10 cellular contexts compared by ENCODE assay signal in genomic region chr4:152784490-152785195, GRCh38. TPM values are rescaled to one million over a fixed set of nuclear protein-coding genes. Genes with fewer than 3 reads are reported as not detected.
DNase-seq lines count a peak whose midpoint lies in the region; ATAC-seq lines count a peak whose summit lies in the region.
"Had no signal": no experiment of that assay in that cellular context is flagged by ENCODE, and none has a peak within 500 bp of the region (broad histone marks: within the 10 kb centered on the region; RNA-seq: fewer than 3 reads in every experiment).

No MANE protein-coding gene starts in this region.

- H3K4me3 ChIP-seq in H7 (ENCODE audit: insufficient read depth, low read depth, low read length) = no peak overlapping the region
- H3K4me3 ChIP-seq: skin epidermis had no signal

- H3K27me3 ChIP-seq in H7 (ENCODE audit: control insufficient read depth, insufficient read depth, low read length) = no peaks in the 10 kb centered on the region

- ATAC-seq in GM19455 (IDR thresholded peaks at IDR 0.05; ENCODE audit: unreplicated experiment) = no peak
- ATAC-seq: activated CD8-positive, alpha-beta T cell treated with anti-CD3 and anti-CD28 coated beads for 36 hours had no signal

- no peaks in the 10 kb centered on the region for H3K36me3 ChIP-seq in H7 (replicated peaks; ENCODE audit: control insufficient read depth, insufficient read depth, low read length)

- DNase-seq in AG20443 (ENCODE audit: low spot score) (peak; percentile 53), H7 (peak; percentile 26), SK-MEL-5 (ENCODE audit: low read depth, low spot score) (peak; percentile 72), iPS-NIHi11 (ENCODE audit: low spot score) (peak; percentile 29), cerebellar nuclear complex (lab: John Stamatoyannopoulos, UW) (no peak), AML-193 (lab: John Stamatoyannopoulos, UW) (no peak)
- DNase-seq in activated CD4-positive, CD25-positive, alpha-beta regulatory T cell treated with anti-CD3 and anti-CD28 coated beads, Interleukin-2, amount 50 U/mL, for 72 hours = no peak
- DNase-seq: activated CD8-positive, alpha-beta T cell treated with anti-CD3 and anti-CD28 coated beads for 36 hours had no signal

- in situ Hi-C loops in SK-MEL-5 (cut with HindIII; ENCODE audit: low pct_unique_long_range_greater_than_20kb, low sequenced_read_pairs) = no loop called here

RNA-seq across cellular contexts. Expression of gene ARFIP1, which starts 4.9 kb away (rescaled TPM):
- 30.5 and 40.0 TPM in 2 replicates for total RNA-seq in H7 (2014; rRNA removed; shearing (Covaris generic))
- 41.2 and 42.0 TPM in 2 replicates for total RNA-seq in SK-MEL-5 (2014; rRNA removed; shearing (Covaris generic))
- polyA plus RNA-seq in SK-MEL-5 (2015; cell fraction: cytosol; rRNA removed) = 25.9 and 26.4 TPM in 2 replicates
- 10.1 and 14.6 TPM in 2 replicates for polyA plus RNA-seq in SK-MEL-5 (2015; cell fraction: nucleus; rRNA removed)

RNA-seq across cellular contexts. Expression of gene TIGD4, which starts 5.1 kb away (rescaled TPM):
- 0.73 and 1.8 TPM in 2 replicates for total RNA-seq in H7 (2014; rRNA removed; shearing (Covaris generic))
- total RNA-seq in SK-MEL-5 (2014; rRNA removed; shearing (Covaris generic)) = 1.8 and 2.1 TPM in 2 replicates
- 0.85 and 1.2 TPM in 2 replicates for polyA plus RNA-seq in SK-MEL-5 (2015; cell fraction: cytosol; rRNA removed)
- 4.3 and 5.1 TPM in 2 replicates for polyA plus RNA-seq in SK-MEL-5 (2015; cell fraction: nucleus; rRNA removed)

Comparison
In these comparisons a context has a peak if more than half of its experiments do, and no peak if none do; other contexts are left out.
1. DNase-seq: peak in AG20443 (single experiment), H7 (single experiment), SK-MEL-5 (single experiment) and iPS-NIHi11 (single experiment); none in cerebellar nuclear complex (0 of 2), AML-193 (0 of 2) and activated CD4-positive, CD25-positive, alpha-beta regulatory T cell treated with anti-CD3 and anti-CD28 coated beads, Interleukin-2, amount 50 U/mL, for 72 hours (single experiment).